ENCODE assay signal across 8 cellular contexts in the genomic region with DNA sequence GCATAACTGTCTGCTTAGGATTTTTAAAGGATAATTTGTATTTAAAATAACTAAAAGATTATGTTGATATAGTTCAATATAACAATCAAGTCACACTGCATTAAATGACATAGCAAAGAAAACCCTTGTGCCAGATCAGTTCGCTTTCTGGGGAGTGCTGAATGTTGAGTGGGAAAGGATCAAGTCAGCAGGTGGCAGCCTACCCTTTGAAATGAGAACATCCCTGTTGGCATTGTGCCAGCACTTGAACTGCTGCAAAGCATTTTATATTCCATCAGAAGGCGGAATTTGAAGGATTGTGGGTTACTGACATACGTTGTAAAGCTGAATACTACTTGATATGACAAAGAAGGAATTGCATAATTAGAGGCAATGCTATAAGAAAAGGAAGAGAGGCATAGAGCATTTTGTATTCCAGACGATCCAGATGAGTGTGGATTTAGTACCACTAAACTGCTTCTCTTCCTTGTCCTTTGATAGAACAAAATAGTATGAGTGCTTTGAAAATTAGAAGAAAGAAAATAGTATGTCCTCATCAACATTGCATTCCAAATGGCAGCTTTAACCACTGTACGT. TPM values are rescaled to one million over a fixed set of nuclear protein-coding genes. Genes with fewer than 3 reads are reported as not detected.
DNase-seq lines count a peak whose midpoint lies in the region; ATAC-seq and TF ChIP-seq lines count a peak whose summit lies in the region.

No MANE protein-coding gene starts in this region.

- no peak overlapping the region for H3K4me3 ChIP-seq in LNCaP clone FGC (ENCODE audit: low read depth, low read length)
- H3K4me3 ChIP-seq in right lobe of liver = no peak overlapping the region

- peaks cover 23% of the 10 kb centered on the region for H3K4me1 Mint-ChIP-seq in chondrocyte (ENCODE audit: low read depth)

- no peaks in the 10 kb centered on the region for H3K9me3 Mint-ChIP-seq in chondrocyte (ENCODE audit: low read depth)

- TF ChIP-seq POLR2A in right lobe of liver (IDR thresholded peaks at IDR 0.05) = no peak

- H3K27ac ChIP-seq in right lobe of liver = no peak overlapping the region

- no peaks in the 10 kb centered on the region for H3K27me3 Mint-ChIP-seq in chondrocyte (ENCODE audit: low read depth)

- no peaks in the 10 kb centered on the region for H3K27me3 ChIP-seq in right lobe of liver

- peak; percentile 63 for DNase-seq in DMS153 (lab: John Stamatoyannopoulos, UW)
- DNase-seq in LNCaP clone FGC (ENCODE audit: low read depth) = peak; percentile 35
- peak; percentile 49 for DNase-seq in RPMI8226
- no peak for DNase-seq in chondrocyte (ENCODE audit: low spot score)
- DNase-seq in right lobe of liver = no peak
- peak; percentile 82 for DNase-seq in superior temporal gyrus (ENCODE audit: extremely low spot score)
- DNase-seq in NK-92 (lab: John Stamatoyannopoulos, UW; ENCODE audit: unreplicated experiment) = no peak

- 80% methylated on average over 5 of the region's 5 CpGs for WGBS in right lobe of liver (ENCODE audit: insufficient coverage, low coverage, low lambda C conversion rate, missing lambda C conversion rate)

- H3K4me1 ChIP-seq in right lobe of liver = no peaks in the 10 kb centered on the region

- peak; percentile 50 to 57 (median 54) for ATAC-seq in right lobe of liver
- ATAC-seq in GM21786 (IDR thresholded peaks at IDR 0.05; ENCODE audit: unreplicated experiment) = no peak

- peaks cover 6% of the 10 kb centered on the region for H3K36me3 Mint-ChIP-seq in chondrocyte (ENCODE audit: low read depth)

- no peak overlapping the region for H3K27ac Mint-ChIP-seq in chondrocyte (ENCODE audit: unreplicated experiment)

- no peak overlapping the region for H3K4me3 Mint-ChIP-seq in chondrocyte (ENCODE audit: unreplicated experiment)

- H3K36me3 ChIP-seq in right lobe of liver = peaks cover 0 to 27% (median 4%) of the 10 kb centered on the region in 4 donors

- intact Hi-C loops in right lobe of liver (cut with DNase I) = no loop called here

- H3K9me3 ChIP-seq in right lobe of liver = no peaks in the 10 kb centered on the region

- TF ChIP-seq CTCF in LNCaP clone FGC (IDR thresholded peaks at IDR 0.05; ENCODE audit: control insufficient read depth, extremely low read depth, insufficient read depth) (peak; percentile 71), chondrocyte (IDR thresholded peaks at IDR 0.05) (peak; percentile 82), right lobe of liver (IDR thresholded peaks at IDR 0.05) (peak; percentile 17 to 49 (median 38))

RNA-seq across cellular contexts. Expression of a gene that starts 26.6 kb away (rescaled TPM):
- total RNA-seq in chondrocyte = 12.9 to 28.1 TPM (median 15.1 TPM) in 3 replicates
- 10 to 100 TPM; 22.1 to 57.2 (median 43.9) TPM for total RNA-seq in right lobe of liver

Comparison
In these comparisons a context has a peak if more than half of its experiments do, and no peak if none do; other contexts are left out.
1. DNase-seq: peak in DMS153 (single experiment), LNCaP clone FGC (single experiment), RPMI8226 (single experiment) and superior temporal gyrus (single experiment); none in chondrocyte (single experiment), right lobe of liver (0 of 3) and NK-92 (single experiment).
2. Peak in every context shown above with its lines, with median percentiles within 50 percentile points of each other: CTCF ChIP-seq.